Comparison of ENCODE assay signal across 25 cellular contexts in genomic region chr11:64084962-64085710, GRCh38. TPM values are rescaled to one million over a fixed set of nuclear protein-coding genes. Genes with fewer than 3 reads are reported as not detected.
A peak's percentile ranks its signal among the peaks of the same experiment; 100 is the strongest.
DNase-seq lines count a peak whose midpoint lies in the region; ATAC-seq and TF ChIP-seq lines count a peak whose summit lies in the region.
"Had no signal": no experiment of that assay in that cellular context is flagged by ENCODE, and none has a peak within 500 bp of the region (broad histone marks: within the 10 kb centered on the region; RNA-seq: fewer than 3 reads in every experiment).

No MANE protein-coding gene starts in this region.

- H3K4me1 ChIP-seq in right lobe of liver (peaks cover 0 to 18% (median 8%) of the 10 kb centered on the region in 4 donors), vagina (peaks cover 34% of the 10 kb centered on the region), smooth muscle cell (ENCODE audit: low read depth) (peaks cover 5% of the 10 kb centered on the region), Karpas-422 (ENCODE audit: low read length) (no peaks in the 10 kb centered on the region)
- H3K4me1 ChIP-seq: left lung had no signal

- DNase-seq in HK-2 (ENCODE audit: unreplicated experiment): peak; percentile 72
- DNase-seq in right lobe of liver: peak; percentile 82 to 89 (median 88)
- DNase-seq in vagina (ENCODE audit: extremely low spot score in 2 of 2): no peak
- DNase-seq in smooth muscle cell (lab: John Stamatoyannopoulos, UW; ENCODE audit: unreplicated experiment): no peak
- no peak for DNase-seq in activated T-helper 1 cell treated with anti-CD3 and anti-CD28 coated beads, Interleukin-12 subunit alpha, Interleukin-12 subunit beta, Interleukin-2, Interleukin-4 antibody, amounts not matched to agents 30 ng/mL and 10 ng/mL and 1 ng/mL, durations not matched to agents 14 hours and 24 hours and 36 hours (ENCODE audit: low spot score)
- DNase-seq in Karpas-422: no peak
- DNase-seq: activated CD8-positive, alpha-beta T cell treated with anti-CD3 and anti-CD28 coated beads, Interleukin-2, amount 10 ng/mL, durations not matched to agents 7 days and 5 days; activated naive CD4-positive, alpha-beta T cell treated with Interleukin-2 at 50 U/mL for 16 hours; amniotic stem cell; CD8-positive, alpha-beta T cell; DMS79; glutamatergic neuron; GM23248; left lung; MG63; NCI-H1436; NCI-H524; stimulated activated CD4-positive, alpha-beta T cell treated with anti-CD3 and anti-CD28 coated beads, Interleukin-2, amount 100 ng/mL, for 24 hours; T-helper 9 cell had no signal

- H3K4me2 ChIP-seq in smooth muscle cell (no peak overlapping the region), Karpas-422 (ENCODE audit: low read depth, low read length, poor library complexity, severe bottlenecking) (no peak overlapping the region)

- H3K27me3 ChIP-seq in right lobe of liver: no peaks in the 10 kb centered on the region
- H3K27me3 ChIP-seq in vagina: no peaks in the 10 kb centered on the region
- no peaks in the 10 kb centered on the region for H3K27me3 ChIP-seq in smooth muscle cell (ENCODE audit: low read depth)
- no peaks in the 10 kb centered on the region for H3K27me3 ChIP-seq in Karpas-422 (ENCODE audit: low read length)
- H3K27me3 ChIP-seq: cardiac muscle cell, left lung, MG63 had no signal

- H3K9ac ChIP-seq in smooth muscle cell (ENCODE audit: low read depth) (no peak overlapping the region), Karpas-422 (ENCODE audit: low read length) (no peak overlapping the region)
- H3K9ac ChIP-seq: GM23248 had no signal

- H3K27ac ChIP-seq in angular gyrus (ENCODE audit: low read depth, low read length) (peak overlapping the region; percentile 34), right lobe of liver (peak overlapping the region in 2 of 3 donors; percentile 20 to 43), vagina (peak overlapping the region; percentile 76), smooth muscle cell (ENCODE audit: low read depth) (no peak overlapping the region), Karpas-422 (ENCODE audit: low read length) (no peak overlapping the region)
- H3K27ac ChIP-seq: cardiac muscle cell, GM23248, left lung, skin epidermis had no signal

- TF ChIP-seq POLR2A in right lobe of liver (IDR thresholded peaks at IDR 0.05): no peak
- no peak for TF ChIP-seq POLR2A in vagina (IDR thresholded peaks at IDR 0.05)

- H4K20me1 ChIP-seq in smooth muscle cell (ENCODE audit: low read depth) (peaks cover 6% of the 10 kb centered on the region), Karpas-422 (ENCODE audit: insufficient read depth, low read depth, low read length) (no peaks in the 10 kb centered on the region)

- no peaks in the 10 kb centered on the region for H3K9me2 ChIP-seq in Karpas-422 (replicated peaks; ENCODE audit: insufficient read depth, low read length)

- no peaks in the 10 kb centered on the region for H3K36me3 Mint-ChIP-seq in activated T-helper 1 cell treated with anti-CD3 and anti-CD28 coated beads, Interleukin-12 subunit alpha, Interleukin-12 subunit beta, Interleukin-2, Interleukin-4 antibody, amounts not matched to agents 30 ng/mL and 10 ng/mL and 1 ng/mL, durations not matched to agents 14 hours and 24 hours and 36 hours (ENCODE audit: low read depth)
- H3K36me3 Mint-ChIP-seq: CD8-positive, alpha-beta T cell; stimulated activated memory B cell treated with anti-CD40 and anti-IgM and Interleukin-4, amounts not matched to agents 10 μg/mL and 1 μg/mL and 100 μg/mL, for 72 hours had no signal

- peak; percentile 92 to 95 (median 92) for ATAC-seq in right lobe of liver
- ATAC-seq: activated CD8-positive, alpha-beta T cell treated with anti-CD3 and anti-CD28 coated beads, Interleukin-2, amount 10 ng/mL, durations not matched to agents 7 days and 5 days; CD8-positive, alpha-beta T cell; GM12878; left lung; stimulated activated memory B cell treated with anti-CD40 and anti-IgM and Interleukin-4, amounts not matched to agents 10 μg/mL and 1 μg/mL and 100 μg/mL, for 72 hours had no signal

- peak overlapping the region in 2 of 3 donors; percentile 16 to 19 for H3K4me3 ChIP-seq in right lobe of liver
- H3K4me3 ChIP-seq in vagina: no peak overlapping the region
- no peak overlapping the region for H3K4me3 ChIP-seq in smooth muscle cell
- H3K4me3 ChIP-seq in Karpas-422 (ENCODE audit: low read length): no peak overlapping the region
- H3K4me3 ChIP-seq: cardiac muscle cell, GM12878, GM23248, left lung, MG63, skin epidermis had no signal

- H3K4me1 Mint-ChIP-seq in activated T-helper 1 cell treated with anti-CD3 and anti-CD28 coated beads, Interleukin-12 subunit alpha, Interleukin-12 subunit beta, Interleukin-2, Interleukin-4 antibody, amounts not matched to agents 30 ng/mL and 10 ng/mL and 1 ng/mL, durations not matched to agents 14 hours and 24 hours and 36 hours (ENCODE audit: low read depth): no peaks in the 10 kb centered on the region

- H3K9me3 Mint-ChIP-seq in activated T-helper 1 cell treated with anti-CD3 and anti-CD28 coated beads, Interleukin-12 subunit alpha, Interleukin-12 subunit beta, Interleukin-2, Interleukin-4 antibody, amounts not matched to agents 30 ng/mL and 10 ng/mL and 1 ng/mL, durations not matched to agents 14 hours and 24 hours and 36 hours: no peaks in the 10 kb centered on the region
- H3K9me3 Mint-ChIP-seq: CD8-positive, alpha-beta T cell; stimulated activated memory B cell treated with anti-CD40 and anti-IgM and Interleukin-4, amounts not matched to agents 10 μg/mL and 1 μg/mL and 100 μg/mL, for 72 hours had no signal

- intact Hi-C loops in right lobe of liver (cut with DNase I): no loop called here
- intact Hi-C loops in vagina (cut with DNase I): no loop called here
- intact Hi-C loops in activated T-helper 1 cell treated with anti-CD3 and anti-CD28 coated beads, Interleukin-12 subunit alpha, Interleukin-12 subunit beta, Interleukin-2, Interleukin-4 antibody, amounts not matched to agents 30 ng/mL and 10 ng/mL and 1 ng/mL, durations not matched to agents 14 hours and 24 hours and 36 hours (cut with micrococcal nuclease): no loop called here

- peak in 1 of 4 donors; percentile 13 for TF ChIP-seq CTCF in right lobe of liver (IDR thresholded peaks at IDR 0.05)
- no peak for TF ChIP-seq CTCF in vagina (IDR thresholded peaks at IDR 0.05)
- no peak for TF ChIP-seq CTCF in smooth muscle cell (IDR thresholded peaks at IDR 0.05; ENCODE audit: borderline replicate concordance, insufficient read depth, poor library complexity, severe bottlenecking)

- H2AFZ ChIP-seq in smooth muscle cell (ENCODE audit: low read depth) (no peak overlapping the region), Karpas-422 (ENCODE audit: low read length) (no peak overlapping the region)
- H2AFZ ChIP-seq: GM23248 had no signal

- H3K79me2 ChIP-seq in smooth muscle cell (ENCODE audit: low read depth) (no peaks in the 10 kb centered on the region), Karpas-422 (ENCODE audit: low read length) (no peaks in the 10 kb centered on the region)

- 40% methylated on average over 16 of the region's 26 CpGs for WGBS in right lobe of liver (ENCODE audit: insufficient coverage, low coverage, low lambda C conversion rate, missing lambda C conversion rate)
- 97% methylated on average over 26 of the region's 26 CpGs for WGBS in smooth muscle cell (ENCODE audit: low lambda C conversion rate)

- H3K36me3 ChIP-seq in right lobe of liver (no peaks in the 10 kb centered on the region), vagina (no peaks in the 10 kb centered on the region), smooth muscle cell (ENCODE audit: low read depth) (no peaks in the 10 kb centered on the region), Karpas-422 (ENCODE audit: insufficient read depth, low read length) (no peaks in the 10 kb centered on the region)
- H3K36me3 ChIP-seq: cardiac muscle cell, left lung, MG63 had no signal

- H3F3A ChIP-seq in smooth muscle cell (ENCODE audit: low read depth): no peaks in the 10 kb centered on the region

- H3K27ac Mint-ChIP-seq in activated T-helper 1 cell treated with anti-CD3 and anti-CD28 coated beads, Interleukin-12 subunit alpha, Interleukin-12 subunit beta, Interleukin-2, Interleukin-4 antibody, amounts not matched to agents 30 ng/mL and 10 ng/mL and 1 ng/mL, durations not matched to agents 14 hours and 24 hours and 36 hours: no peak overlapping the region
- H3K27ac Mint-ChIP-seq: activated CD8-positive, alpha-beta T cell treated with anti-CD3 and anti-CD28 coated beads, Interleukin-2, amount 10 ng/mL, durations not matched to agents 7 days and 5 days; CD8-positive, alpha-beta T cell; stimulated activated memory B cell treated with anti-CD40 and anti-IgM and Interleukin-4, amounts not matched to agents 10 μg/mL and 1 μg/mL and 100 μg/mL, for 72 hours had no signal

- H3K9me3 ChIP-seq in right lobe of liver: no peaks in the 10 kb centered on the region
- no peaks in the 10 kb centered on the region for H3K9me3 ChIP-seq in vagina
- H3K9me3 ChIP-seq in smooth muscle cell (replicated peaks; ENCODE audit: low read depth): no peaks in the 10 kb centered on the region
- no peaks in the 10 kb centered on the region for H3K9me3 ChIP-seq in Karpas-422 (ENCODE audit: low read length)
- H3K9me3 ChIP-seq: left lung, MG63 had no signal

- no peak overlapping the region for H3K4me3 Mint-ChIP-seq in activated T-helper 1 cell treated with anti-CD3 and anti-CD28 coated beads, Interleukin-12 subunit alpha, Interleukin-12 subunit beta, Interleukin-2, Interleukin-4 antibody, amounts not matched to agents 30 ng/mL and 10 ng/mL and 1 ng/mL, durations not matched to agents 14 hours and 24 hours and 36 hours
- H3K4me3 Mint-ChIP-seq: activated CD8-positive, alpha-beta T cell treated with anti-CD3 and anti-CD28 coated beads, Interleukin-2, amount 10 ng/mL, durations not matched to agents 7 days and 5 days; CD8-positive, alpha-beta T cell; stimulated activated memory B cell treated with anti-CD40 and anti-IgM and Interleukin-4, amounts not matched to agents 10 μg/mL and 1 μg/mL and 100 μg/mL, for 72 hours had no signal

- H3K27me3 Mint-ChIP-seq in activated T-helper 1 cell treated with anti-CD3 and anti-CD28 coated beads, Interleukin-12 subunit alpha, Interleukin-12 subunit beta, Interleukin-2, Interleukin-4 antibody, amounts not matched to agents 30 ng/mL and 10 ng/mL and 1 ng/mL, durations not matched to agents 14 hours and 24 hours and 36 hours (ENCODE audit: insufficient read depth): no peaks in the 10 kb centered on the region

RNA-seq across cellular contexts. Expression of gene FLRT1, which starts 49.4 kb away (rescaled TPM):
- total RNA-seq in right lobe of liver (under 1 TPM in 1 of 6 experiments, not detected in 5; 0.12 TPM), vagina (0.49 TPM), smooth muscle cell (0.76 TPM in 1 of 2 replicates, not detected in the other)
- 0.26 and 0.32 TPM in 2 replicates for polyA plus RNA-seq in smooth muscle cell
- total RNA-seq in activated T-helper 1 cell treated with anti-CD3 and anti-CD28 coated beads, Interleukin-12 subunit alpha, Interleukin-12 subunit beta, Interleukin-2, Interleukin-4 antibody, amounts not matched to agents 30 ng/mL and 10 ng/mL and 1 ng/mL, durations not matched to agents 14 hours and 24 hours and 36 hours: not detected in 2 replicates
- total RNA-seq in Karpas-422 (2014; rRNA removed; shearing (Covaris generic); ENCODE audit: low replicate concordance): not detected in 2 replicates
- total RNA-seq: activated CD8-positive, alpha-beta T cell treated with anti-CD3 and anti-CD28 coated beads, Interleukin-2, amount 10 ng/mL, durations not matched to agents 7 days and 5 days; CD8-positive, alpha-beta T cell; GM12878; SK-MEL-5 had no signal

Comparison
In these comparisons a context has a peak if more than half of its experiments do, and no peak if none do; other contexts are left out.
1. DNase-seq: peak in HK-2 (single experiment) and right lobe of liver (3 of 3); none in vagina (0 of 2), smooth muscle cell (single experiment), activated T-helper 1 cell treated with anti-CD3 and anti-CD28 coated beads, Interleukin-12 subunit alpha, Interleukin-12 subunit beta, Interleukin-2, Interleukin-4 antibody, amounts not matched to agents 30 ng/mL and 10 ng/mL and 1 ng/mL, durations not matched to agents 14 hours and 24 hours and 36 hours (single experiment) and Karpas-422 (single experiment).
2. H3K27ac ChIP-seq: peak in angular gyrus (single experiment), right lobe of liver (2 of 3) and vagina (single experiment); none in smooth muscle cell (single experiment) and Karpas-422 (single experiment).
3. H3K4me3 ChIP-seq: peak in right lobe of liver (2 of 3); none in vagina (0 of 2), smooth muscle cell (single experiment) and Karpas-422 (single experiment).